ENCODE assay signal across 8 cellular contexts in genomic region chr17:28895794-28896447, GRCh38. TPM values are rescaled to one million over a fixed set of nuclear protein-coding genes. Genes with fewer than 3 reads are reported as not detected.
DNase-seq lines count a peak whose midpoint lies in the region; ATAC-seq and TF ChIP-seq lines count a peak whose summit lies in the region.

No MANE protein-coding gene starts in this region.

- TF ChIP-seq CTCF in IMR-90 (conservative IDR thresholded peaks at IDR 0.05; ENCODE audit: low read depth, low read length), result no peak

- peak overlapping the region; percentile 20; the same call in 1 of the 2 replicates for H2AK5ac ChIP-seq in IMR-90 (ENCODE audit: low read depth, low read length)

- peak overlapping the region in 5 of 6 donors; percentile 89 to 99 (median 98) for H3K27ac Mint-ChIP-seq in naive B cell

- H3K36me3 Mint-ChIP-seq in naive B cell, result no peaks in the 10 kb centered on the region

- intact Hi-C loops in IMR-90 (cut with micrococcal nuclease), result no loop called here

- DNase-seq in IMR-90, result no peak
- DNase-seq in cerebellar cortex (ENCODE audit: low spot score), result peak; percentile 19
- no peak for DNase-seq in naive B cell
- no peak for DNase-seq in stimulated activated CD4-positive, alpha-beta T cell treated with anti-CD3 and anti-CD28 coated beads, Interleukin-12 subunit alpha, Interleukin-12 subunit beta, amount 100 ng/mL, for 4 hours
- no peak for DNase-seq in stimulated activated CD4-positive, alpha-beta T cell treated with anti-CD3 and anti-CD28 coated beads, Interleukin-4, amount 100 ng/mL, for 24 hours

- H3K4me3 Mint-ChIP-seq in naive B cell, result peak overlapping the region; percentile 94 to 99 (median 98)

- no peaks in the 10 kb centered on the region for H3K9me3 ChIP-seq in IMR-90 (ENCODE audit: control insufficient read depth, insufficient read depth, low read length)

- H3K18ac ChIP-seq in IMR-90 (ENCODE audit: low read depth, low read length), result no peak overlapping the region

- H3K14ac ChIP-seq in IMR-90 (replicated peaks; ENCODE audit: low read depth, low read length), result no peak overlapping the region

- no peaks in the 10 kb centered on the region for H3K27me3 Mint-ChIP-seq in naive B cell

- WGBS in IMR-90 (ENCODE audit: extremely low coverage in 2 of 2, insufficient read length in 1 of 2), 2 experiments, result 100% methylated on average over 1 of the region's 3 CpGs; no CpG with 5 or more reads in 1 of the 2 experiments

- H3K4me1 ChIP-seq in ACC112 (ENCODE audit: control insufficient read depth, insufficient read depth, low read length, unreplicated experiment) (peaks cover 33% of the 10 kb centered on the region), IMR-90 (ENCODE audit: control insufficient read depth, insufficient read depth, low read length) (peaks cover 9% of the 10 kb centered on the region)

- no peak overlapping the region for H4K5ac ChIP-seq in IMR-90 (ENCODE audit: low read depth, low read length)

- H2AFZ ChIP-seq in ACC112 (ENCODE audit: low read length, unreplicated experiment) (no peak overlapping the region), IMR-90 (replicated peaks; ENCODE audit: low read length, poor library complexity) (no peak overlapping the region)

- H3K27ac ChIP-seq in ACC112 (ENCODE audit: low read depth, low read length) (no peak overlapping the region), IMR-90 (ENCODE audit: insufficient read depth, low read length) (no peak overlapping the region)

- no peak overlapping the region for H4K91ac ChIP-seq in IMR-90 (ENCODE audit: insufficient read depth, low read depth, low read length)

- peaks cover 19 to 62% of the 10 kb centered on the region in 2 experiments for H3K79me1 ChIP-seq in IMR-90 (ENCODE audit: low read depth in 1 of 2, low read length in 2 of 2)

- peak overlapping the region; percentile 75 for H3K4me2 ChIP-seq in IMR-90 (ENCODE audit: low read depth, low read length)

- POLR2A ChIA-PET in IMR-90 (lab: Charles Lee; ENCODE audit: unreplicated experiment), result no interaction called here

- H3K9me3 Mint-ChIP-seq in naive B cell, result no peaks in the 10 kb centered on the region

- no peak overlapping the region for H2BK15ac ChIP-seq in IMR-90 (ENCODE audit: low read depth, low read length)

- H3K4me3 ChIP-seq in ACC112 (ENCODE audit: low read depth, low read length), result peak overlapping the region; percentile 96
- H3K4me3 ChIP-seq in IMR-90 (ENCODE audit: insufficient read depth, low read depth, low read length), result no peak overlapping the region; the same call in 1 of the 2 replicates

- no peak overlapping the region for H3K56ac ChIP-seq in IMR-90 (ENCODE audit: extremely low read depth, insufficient read depth, low read length)

- peaks cover 57 to 75% (median 59%) of the 10 kb centered on the region in 3 donors for H3K4me1 Mint-ChIP-seq in naive B cell

- peaks cover 15% of the 10 kb centered on the region for H3K79me2 ChIP-seq in ACC112 (ENCODE audit: control insufficient read depth, insufficient read depth, low read length, unreplicated experiment)

- peaks cover 29% of the 10 kb centered on the region; the same call in 1 of the 2 replicates for H4K20me1 ChIP-seq in IMR-90 (ENCODE audit: insufficient read depth, low read length)

- no peak for ATAC-seq in IMR-90 (ENCODE audit: low read depth)
- no peak for ATAC-seq in naive B cell (ENCODE audit: low read depth in 2 of 2)
- no peak for ATAC-seq in GM18517 (IDR thresholded peaks at IDR 0.05; ENCODE audit: unreplicated experiment)
- ATAC-seq in GM19455 (IDR thresholded peaks at IDR 0.05; ENCODE audit: unreplicated experiment), result no peak

- H2BK20ac ChIP-seq in IMR-90 (ENCODE audit: low read depth, low read length), result no peak overlapping the region

- no peak for TF ChIP-seq RAD21 in IMR-90 (IDR thresholded peaks at IDR 0.05; ENCODE audit: low read length)

- H3K4ac ChIP-seq in IMR-90 (ENCODE audit: low read depth, low read length), result no peak overlapping the region

- peak overlapping the region; percentile 18 for H2AK9ac ChIP-seq in IMR-90 (replicated peaks; ENCODE audit: low read depth, low read length, poor library complexity)

- H4K8ac ChIP-seq in IMR-90 (ENCODE audit: low read depth in 2 of 2, low read length in 2 of 2), result no peak overlapping the region

- H3K36me3 ChIP-seq in ACC112 (ENCODE audit: insufficient read depth, low read length) (no peaks in the 10 kb centered on the region), IMR-90 (ENCODE audit: control insufficient read depth, insufficient read depth, low read length) (peaks cover 4% of the 10 kb centered on the region)

- CTCF ChIA-PET in IMR-90 (lab: Yijun Ruan, JAX), result interaction anchor here (0.9 to 2.8 kb wide), 3 partner anchors 58 to 169 kb away, joined by 3 to 15 read pairs (median 11); partner anchors contain the start of gene TLCD1

- peaks cover 22% of the 10 kb centered on the region for H3K9me1 ChIP-seq in IMR-90 (ENCODE audit: insufficient read depth, low read length)

- H3K9ac ChIP-seq in IMR-90 (ENCODE audit: low read depth, low read length), result peak overlapping the region; percentile 79

- dilution Hi-C loops in IMR-90 (cut with HindIII; ENCODE audit: low sequenced_read_pairs, unreplicated experiment), result no loop called here

- no peak overlapping the region for H2BK5ac ChIP-seq in IMR-90 (ENCODE audit: low read depth, low read length, poor library complexity, severe bottlenecking)

- peak overlapping the region; percentile 53; the same call in 1 of the 2 replicates for H3K23ac ChIP-seq in IMR-90 (ENCODE audit: low read depth, low read length)

- no peak overlapping the region for H2BK120ac ChIP-seq in IMR-90 (ENCODE audit: low read depth, low read length)

- in situ Hi-C loops in IMR-90 (cut with MboI; ENCODE audit: low sequenced_read_pairs), result no loop called here

- no peak for TF ChIP-seq POLR2A in IMR-90 (IDR thresholded peaks at IDR 0.05; ENCODE audit: low read depth, low read length)

- no peaks in the 10 kb centered on the region for H3K27me3 ChIP-seq in ACC112 (ENCODE audit: insufficient read depth, low read length)
- H3K27me3 ChIP-seq in IMR-90 (ENCODE audit: control insufficient read depth, insufficient read depth, low read length), result no peaks in the 10 kb centered on the region

- no TSS peak for BruUV-seq in IMR-90 (replicated peaks; lab: Mats Ljungman, UMichigan)

TF ChIP-seq in IMR-90, 13 proteins besides CTCF, POLR2A, EP300 and RAD21:
- TF ChIP-seq CHD1 (IDR thresholded peaks at IDR 0.05; ENCODE audit: low read depth, low read length) (no peak), CEBPB (IDR thresholded peaks at IDR 0.05; ENCODE audit: low read depth, low read length) (no peak)

RNA-seq across cellular contexts. Expression of gene FLOT2, which starts 1.6 kb away (rescaled TPM):
- 19.7 and 31.1 TPM in 2 replicates for total RNA-seq in IMR-90 (2012; rRNA removed)
- polyA plus RNA-seq in IMR-90 (2012; rRNA removed) (60.1 and 67.9 TPM in 2 replicates), naive B cell (ENCODE audit: low read depth in 6 of 6) (100 to 1,000 TPM; 431 to 655 (median 460) TPM)
- polyA plus RNA-seq in IMR-90 (2012; cell fraction: cytosol; rRNA removed), result 52.9 and 71.4 TPM in 2 replicates
- 61.2 and 61.8 TPM in 2 replicates for polyA plus RNA-seq in IMR-90 (2012; cell fraction: nucleus; rRNA removed; ENCODE audit: low replicate concordance)

RNA-seq across cellular contexts. Expression of gene DHRS13, which starts 7.0 kb away (rescaled TPM):
- 2.7 and 2.8 TPM in 2 replicates for total RNA-seq in IMR-90 (2012; rRNA removed)
- polyA plus RNA-seq in IMR-90 (2012; rRNA removed) (3.9 and 4.1 TPM in 2 replicates), naive B cell (ENCODE audit: low read depth in 6 of 6) (10 to 100 TPM in 5 of 6 donors, 1 to 10 TPM in 1; 9.4 to 17.3 (median 11.5) TPM)
- 3.7 and 5.3 TPM in 2 replicates for polyA plus RNA-seq in IMR-90 (2012; cell fraction: cytosol; rRNA removed)
- polyA plus RNA-seq in IMR-90 (2012; cell fraction: nucleus; rRNA removed; ENCODE audit: low replicate concordance), result 3.0 and 3.2 TPM in 2 replicates

RNA-seq across cellular contexts. Expression of gene ERAL1, which starts 41.1 kb away (rescaled TPM):
- 25.8 and 34.1 TPM in 2 replicates for total RNA-seq in IMR-90 (2012; rRNA removed)
- polyA plus RNA-seq in IMR-90 (2012; rRNA removed) (62.3 and 71.3 TPM in 2 replicates), naive B cell (ENCODE audit: low read depth in 6 of 6) (10 to 100 TPM; 37.0 to 50.3 (median 46.2) TPM)
- polyA plus RNA-seq in IMR-90 (2012; cell fraction: cytosol; rRNA removed), result 66.0 and 115 TPM in 2 replicates
- 53.6 and 107 TPM in 2 replicates for polyA plus RNA-seq in IMR-90 (2012; cell fraction: nucleus; rRNA removed; ENCODE audit: low replicate concordance)

RNA-seq across cellular contexts. Expression of gene FAM222B, which starts 53.3 kb away (rescaled TPM):
- total RNA-seq in IMR-90 (2012; rRNA removed), result 2.2 and 2.5 TPM in 2 replicates
- 10.8 and 11.4 TPM in 2 replicates for polyA plus RNA-seq in IMR-90 (2012; rRNA removed)
- polyA plus RNA-seq in IMR-90 (2012; cell fraction: cytosol; rRNA removed), result 9.8 and 15.2 TPM in 2 replicates
- 26.2 and 26.3 TPM in 2 replicates for polyA plus RNA-seq in IMR-90 (2012; cell fraction: nucleus; rRNA removed; ENCODE audit: low replicate concordance)
- polyA plus RNA-seq in naive B cell (ENCODE audit: low read depth in 6 of 6), result 10 to 100 TPM in 2 of 6 donors, 1 to 10 TPM in 4; 6.6 to 19.4 (median 8.2) TPM

RNA-seq across cellular contexts. Expression of gene PHF12, which starts 55.4 kb away (rescaled TPM):
- total RNA-seq in IMR-90 (2012; rRNA removed), result 25.6 and 26.7 TPM in 2 replicates
- polyA plus RNA-seq in IMR-90 (2012; rRNA removed) (24.4 and 28.9 TPM in 2 replicates), naive B cell (ENCODE audit: low read depth in 6 of 6) (10 to 100 TPM in 1 of 6 donors, 1 to 10 TPM in 4, under 1 TPM in 1; 0.71 to 11.8 (median 5.5) TPM)
- 27.1 and 31.6 TPM in 2 replicates for polyA plus RNA-seq in IMR-90 (2012; cell fraction: cytosol; rRNA removed)
- polyA plus RNA-seq in IMR-90 (2012; cell fraction: nucleus; rRNA removed; ENCODE audit: low replicate concordance), result 46.7 and 79.8 TPM in 2 replicates
